In the genomic region with DNA sequence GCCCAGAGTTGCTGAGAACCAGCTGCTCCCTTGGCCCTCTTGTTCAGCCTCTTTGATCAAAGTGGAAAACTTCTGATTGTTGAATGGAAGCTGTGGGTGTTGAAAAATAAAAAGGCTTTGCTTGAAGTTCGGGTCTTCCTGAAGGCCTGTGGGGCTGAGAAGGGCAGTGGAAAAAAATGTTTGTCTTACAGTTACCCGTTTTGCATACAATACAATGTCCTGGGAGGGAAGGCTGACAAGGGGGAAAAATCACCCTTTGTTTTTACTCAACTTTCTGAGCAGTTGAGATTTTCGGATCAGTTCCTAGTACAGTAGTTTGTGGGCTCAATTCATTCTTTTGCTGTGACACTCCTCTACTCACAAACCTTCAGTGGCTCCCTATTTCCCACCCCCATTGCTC, we compare ENCODE assay signal across 31 cellular contexts. TPM values are rescaled to one million over a fixed set of nuclear protein-coding genes. Genes with fewer than 3 reads are reported as not detected.
"Had no signal": no experiment of that assay in that cellular context is flagged by ENCODE, and none has a peak within 500 bp of the region (broad histone marks: within the 10 kb centered on the region; RNA-seq: fewer than 3 reads in every experiment).

No MANE protein-coding gene starts in this region.

- H3K36me3 Mint-ChIP-seq: memory B cell; neural progenitor cell; stimulated activated memory B cell treated with anti-CD40 and anti-IgM and Interleukin-4, amounts not matched to agents 10 μg/mL and 1 μg/mL and 100 μg/mL, for 72 hours; type B pancreatic cell had no signal

- H3K9ac ChIP-seq: neural progenitor cell had no signal

- H3K27ac ChIP-seq: adrenal gland, ascending aorta, brain microvascular endothelial cell, heart right ventricle, neural progenitor cell, sigmoid colon, testis, WERI-Rb-1 had no signal

- H3K27me3 ChIP-seq: adrenal gland, ascending aorta, sigmoid colon, testis had no signal

- ATAC-seq: activated CD8-positive, alpha-beta memory T cell treated with anti-CD3 and anti-CD28 coated beads, Interleukin-2, amount 10 ng/mL, durations not matched to agents 7 days and 5 days; heart right ventricle; left colon; mucosa of descending colon; SK-N-SH treated with all-trans-retinoic acid at 6 μM for 48 hours; stimulated activated memory B cell treated with anti-CD40 and anti-IgM and Interleukin-4, amounts not matched to agents 10 μg/mL and 1 μg/mL and 100 μg/mL, for 72 hours had no signal

- H3K4me2 ChIP-seq: neural progenitor cell, smooth muscle cell had no signal

- H3K36me3 ChIP-seq: adrenal gland, ascending aorta, brain microvascular endothelial cell, heart right ventricle, neural progenitor cell, sigmoid colon, WERI-Rb-1 had no signal

- H3K4me3 ChIP-seq: adrenal gland, ascending aorta, heart right ventricle, mucosa of descending colon, neural progenitor cell, sigmoid colon, smooth muscle cell, testis had no signal

- DNase-seq: activated CD4-positive, alpha-beta T cell treated with anti-CD3 and anti-CD28 coated beads for 1 hour; activated CD4-positive, alpha-beta T cell treated with anti-CD3 and anti-CD28 coated beads, Interleukin-2, amount 50 U/mL, for 4 hours; activated CD8-positive, alpha-beta memory T cell treated with anti-CD3 and anti-CD28 coated beads, Interleukin-2, amount 10 ng/mL, durations not matched to agents 7 days and 5 days; activated effector memory CD4-positive, alpha-beta T cell treated with Interleukin-2 at 50 U/mL for 16 hours; activated naive CD4-positive, alpha-beta T cell treated with anti-CD3 and anti-CD28 coated beads, Interleukin-2, amount 10 ng/mL, durations not matched to agents 7 days and 5 days; activated T-cell treated with anti-CD3 and anti-CD28 coated beads for 4 hours; adrenal gland; brain microvascular endothelial cell; caudate nucleus; dermis blood vessel endothelial cell; effector CD8-positive, alpha-beta T cell; erythroblast; foreskin fibroblast; heart right ventricle; left colon; mucosa of descending colon; sigmoid colon; stimulated activated CD4-positive, alpha-beta T cell treated with anti-CD3 and anti-CD28 coated beads, Interleukin-15, amount 100 ng/mL, for 24 hours; T-helper 1 cell; testis; WERI-Rb-1 had no signal

- H2AFZ ChIP-seq: neural progenitor cell had no signal

- H3K4me1 ChIP-seq: ascending aorta, neural progenitor cell, sigmoid colon, testis had no signal

- H3K27me3 Mint-ChIP-seq: activated naive CD4-positive, alpha-beta T cell treated with anti-CD3 and anti-CD28 coated beads, Interleukin-2, amount 10 ng/mL, durations not matched to agents 7 days and 5 days; stimulated activated memory B cell treated with anti-CD40 and anti-IgM and Interleukin-4, amounts not matched to agents 10 μg/mL and 1 μg/mL and 100 μg/mL, for 72 hours had no signal

- H3K9me3 Mint-ChIP-seq: activated naive CD4-positive, alpha-beta T cell treated with anti-CD3 and anti-CD28 coated beads, Interleukin-2, amount 10 ng/mL, durations not matched to agents 7 days and 5 days; memory B cell; neural progenitor cell; stimulated activated memory B cell treated with anti-CD40 and anti-IgM and Interleukin-4, amounts not matched to agents 10 μg/mL and 1 μg/mL and 100 μg/mL, for 72 hours; type B pancreatic cell had no signal

- H3K4me3 Mint-ChIP-seq: activated CD8-positive, alpha-beta memory T cell treated with anti-CD3 and anti-CD28 coated beads, Interleukin-2, amount 10 ng/mL, durations not matched to agents 7 days and 5 days; activated naive CD4-positive, alpha-beta T cell treated with anti-CD3 and anti-CD28 coated beads, Interleukin-2, amount 10 ng/mL, durations not matched to agents 7 days and 5 days; memory B cell; neural progenitor cell; stimulated activated memory B cell treated with anti-CD40 and anti-IgM and Interleukin-4, amounts not matched to agents 10 μg/mL and 1 μg/mL and 100 μg/mL, for 72 hours; type B pancreatic cell had no signal

- H3K27ac Mint-ChIP-seq: activated CD8-positive, alpha-beta memory T cell treated with anti-CD3 and anti-CD28 coated beads, Interleukin-2, amount 10 ng/mL, durations not matched to agents 7 days and 5 days; activated naive CD4-positive, alpha-beta T cell treated with anti-CD3 and anti-CD28 coated beads, Interleukin-2, amount 10 ng/mL, durations not matched to agents 7 days and 5 days; memory B cell; neural progenitor cell; stimulated activated memory B cell treated with anti-CD40 and anti-IgM and Interleukin-4, amounts not matched to agents 10 μg/mL and 1 μg/mL and 100 μg/mL, for 72 hours; type B pancreatic cell had no signal

- H3K9me3 ChIP-seq: adrenal gland, ascending aorta, heart right ventricle, mucosa of descending colon, sigmoid colon, testis had no signal

RNA-seq across cellular contexts. Expression of gene TNFSF8, which starts 2.1 kb away (rescaled TPM):
- total RNA-seq: dermis blood vessel endothelial cell, fibroblast of lung, renal cortical epithelial cell, smooth muscle cell had no signal
- polyA plus RNA-seq: fibroblast of lung, keratinocyte, smooth muscle cell had no signal
